19 cellular contexts compared by ENCODE assay signal in genomic region chr17:49637050-49637449, GRCh38. TPM values are rescaled to one million over a fixed set of nuclear protein-coding genes. Genes with fewer than 3 reads are reported as not detected.
DNase-seq lines count a peak whose midpoint lies in the region; ATAC-seq and TF ChIP-seq lines count a peak whose summit lies in the region.
"Had no signal": no experiment of that assay in that cellular context is flagged by ENCODE, and none has a peak within 500 bp of the region (broad histone marks: within the 10 kb centered on the region; RNA-seq: fewer than 3 reads in every experiment).

No MANE protein-coding gene starts in this region.

- H3K4me1 Mint-ChIP-seq in activated naive CD8-positive, alpha-beta T cell (ENCODE audit: low read depth): peaks cover 44% of the 10 kb centered on the region
- H3K4me1 Mint-ChIP-seq in activated naive CD8-positive, alpha-beta T cell treated with anti-CD3 and anti-CD28 coated beads for 36 hours: peaks cover 33% of the 10 kb centered on the region

- H3K9me3 ChIP-seq in PC-3 (ENCODE audit: low read length) (no peaks in the 10 kb centered on the region), stomach smooth muscle (ENCODE audit: control insufficient read depth in 2 of 2, low read length in 2 of 2) (no peaks in the 10 kb centered on the region), Karpas-422 (ENCODE audit: low read length) (no peaks in the 10 kb centered on the region)

- peaks cover 54% of the 10 kb centered on the region for H3K79me2 ChIP-seq in PC-3 (ENCODE audit: low read length)
- peaks cover 99% of the 10 kb centered on the region for H3K79me2 ChIP-seq in Karpas-422 (ENCODE audit: low read length)

- no peaks in the 10 kb centered on the region for H3K9me2 ChIP-seq in PC-3 (replicated peaks; ENCODE audit: low read length)
- H3K9me2 ChIP-seq in Karpas-422 (replicated peaks; ENCODE audit: insufficient read depth, low read length): no peaks in the 10 kb centered on the region

- no peak overlapping the region for H3K4me3 Mint-ChIP-seq in activated naive CD8-positive, alpha-beta T cell
- H3K4me3 Mint-ChIP-seq in activated naive CD8-positive, alpha-beta T cell treated with anti-CD3 and anti-CD28 coated beads for 36 hours: no peak overlapping the region
- H3K4me3 Mint-ChIP-seq: WTC11 had no signal

- H4K20me1 ChIP-seq in PC-3 (ENCODE audit: low read length): no peaks in the 10 kb centered on the region
- peaks cover 6% of the 10 kb centered on the region; the same call in 1 of the 2 replicates for H4K20me1 ChIP-seq in Karpas-422 (ENCODE audit: insufficient read depth, low read depth, low read length)

- peaks cover 5% of the 10 kb centered on the region for H3K36me3 Mint-ChIP-seq in activated naive CD8-positive, alpha-beta T cell
- H3K36me3 Mint-ChIP-seq in activated naive CD8-positive, alpha-beta T cell treated with anti-CD3 and anti-CD28 coated beads for 36 hours: peaks cover 23% of the 10 kb centered on the region

- intact Hi-C loops in PC-3 (cut with micrococcal nuclease): loop anchor here (5.0 kb wide), 2 partner anchors 40 to 65 kb away; partner anchors contain the start of gene SPOP

- ATAC-seq in PC-3 (no peak), foreskin keratinocyte (no peak)
- ATAC-seq: WTC11 had no signal

- TF ChIP-seq CTCF in PC-3 (conservative IDR thresholded peaks at IDR 0.05; ENCODE audit: low read depth, low read length): no peak
- TF ChIP-seq CTCF in foreskin keratinocyte (conservative IDR thresholded peaks at IDR 0.05): no peak

- H3F3A ChIP-seq in PC-3 (ENCODE audit: low read length, unreplicated experiment): no peaks in the 10 kb centered on the region

- H3K4me2 ChIP-seq in PC-3 (ENCODE audit: low read length) (no peak overlapping the region), Karpas-422 (ENCODE audit: low read depth, low read length, poor library complexity, severe bottlenecking) (no peak overlapping the region)

- BruUV-seq in PC-3 (replicated peaks; lab: Mats Ljungman, UMichigan): no TSS peak

- no peaks in the 10 kb centered on the region for H3K9me3 Mint-ChIP-seq in activated naive CD8-positive, alpha-beta T cell (ENCODE audit: low read depth)
- H3K9me3 Mint-ChIP-seq in activated naive CD8-positive, alpha-beta T cell treated with anti-CD3 and anti-CD28 coated beads for 36 hours: no peaks in the 10 kb centered on the region

- H3K9ac ChIP-seq in PC-3 (ENCODE audit: low read length) (no peak overlapping the region), stomach smooth muscle (ENCODE audit: low read length in 2 of 2) (peak overlapping the region in 1 of 2 donors; percentile 6), Karpas-422 (ENCODE audit: low read length) (no peak overlapping the region)

- CTCF ChIA-PET in PC-3 (lab: Charles Lee): no interaction called here

- H3K4me3 ChIP-seq in PC-3 (ENCODE audit: low read length) (no peak overlapping the region), stomach smooth muscle (ENCODE audit: low read length in 2 of 2) (peak overlapping the region in 1 of 2 donors; percentile 15), Karpas-422 (ENCODE audit: low read length) (no peak overlapping the region)

- H3K27ac ChIP-seq in PC-3 (ENCODE audit: low read length) (no peak overlapping the region), stomach smooth muscle (ENCODE audit: low read length) (peak overlapping the region; percentile 46), Karpas-422 (ENCODE audit: low read length) (no peak overlapping the region), foreskin keratinocyte (no peak overlapping the region)
- H3K27ac ChIP-seq: HL-60 had no signal

- peaks cover 8% of the 10 kb centered on the region; the same call in 1 of the 2 replicates for H3K36me3 ChIP-seq in PC-3 (ENCODE audit: low read depth, low read length)
- H3K36me3 ChIP-seq in stomach smooth muscle (ENCODE audit: control insufficient read depth in 2 of 2, insufficient read depth in 2 of 2, low read length in 2 of 2): no peaks in the 10 kb centered on the region
- peaks cover 13% of the 10 kb centered on the region; the same call in 1 of the 2 replicates for H3K36me3 ChIP-seq in Karpas-422 (ENCODE audit: insufficient read depth, low read length)

- no peaks in the 10 kb centered on the region for H3K27me3 Mint-ChIP-seq in activated naive CD8-positive, alpha-beta T cell
- H3K27me3 Mint-ChIP-seq in activated naive CD8-positive, alpha-beta T cell treated with anti-CD3 and anti-CD28 coated beads for 36 hours: no peaks in the 10 kb centered on the region

- POLR2A ChIA-PET in PC-3 (lab: Charles Lee; ENCODE audit: unreplicated experiment): interaction anchor here (0.6 to 1.1 kb wide), 3 partner anchors 10 to 425 kb away, joined by 3 to 7 read pairs (median 5); partner anchors contain the start of gene FAM117A

- H3K27ac Mint-ChIP-seq in activated naive CD8-positive, alpha-beta T cell: peak overlapping the region; percentile 28
- H3K27ac Mint-ChIP-seq in activated naive CD8-positive, alpha-beta T cell treated with anti-CD3 and anti-CD28 coated beads for 36 hours: no peak overlapping the region
- H3K27ac Mint-ChIP-seq: WTC11 had no signal

- DNase-seq in activated naive CD8-positive, alpha-beta T cell treated with anti-CD3 and anti-CD28 coated beads for 36 hours: no peak
- DNase-seq in PC-3 (peak; percentile 22), fibroblast of peridontal ligament (ENCODE audit: extremely low read depth) (peak; percentile 35), LoVo (ENCODE audit: low spot score) (no peak), Karpas-422 (no peak), foreskin keratinocyte (no peak)
- DNase-seq: ACHN; activated naive CD4-positive, alpha-beta T cell treated with anti-CD3 and anti-CD28 coated beads, Interleukin-2, amount 50 U/mL, for 16 hours; GDM1; kidney; midbrain; NCI-H1694; NCI-H510A; nucleus accumbens; SW 1271 had no signal

- H2AFZ ChIP-seq in PC-3 (ENCODE audit: low read length): no peak overlapping the region
- no peak overlapping the region for H2AFZ ChIP-seq in Karpas-422 (ENCODE audit: low read length)

- H3K4me1 ChIP-seq in PC-3 (ENCODE audit: insufficient read depth, low read length) (peaks cover 13% of the 10 kb centered on the region), stomach smooth muscle (ENCODE audit: control insufficient read depth, insufficient read depth, low read length) (peaks cover 33% of the 10 kb centered on the region), Karpas-422 (ENCODE audit: low read length) (peaks cover 23% of the 10 kb centered on the region), foreskin keratinocyte (no peaks in the 10 kb centered on the region)

- H3K27me3 ChIP-seq in PC-3 (ENCODE audit: low read length) (no peaks in the 10 kb centered on the region), stomach smooth muscle (ENCODE audit: control insufficient read depth in 1 of 2, insufficient read depth in 2 of 2, low read length in 2 of 2) (no peaks in the 10 kb centered on the region), Karpas-422 (ENCODE audit: low read length) (no peaks in the 10 kb centered on the region), foreskin keratinocyte (no peaks in the 10 kb centered on the region)

RNA-seq across cellular contexts. Expression of gene SPOP, which starts 40.8 kb away (rescaled TPM):
- 10 to 100 TPM; 56.6 to 57.7 TPM for total RNA-seq in activated naive CD8-positive, alpha-beta T cell treated with anti-CD3 and anti-CD28 coated beads for 36 hours
- total RNA-seq in PC-3 (2014; rRNA removed) (52.9 and 54.7 TPM in 2 replicates), foreskin keratinocyte (26.4 and 27.0 TPM in 2 replicates)
- total RNA-seq in Karpas-422 (2014; rRNA removed; shearing (Covaris generic); ENCODE audit: low replicate concordance): 49.0 and 63.5 TPM in 2 replicates
- polyA plus RNA-seq in foreskin keratinocyte: 13.2 and 16.4 TPM in 2 replicates

Comparison
In these comparisons a context has a peak if more than half of its experiments do, and no peak if none do; other contexts are left out.
1. DNase-seq: peak in PC-3 (single experiment) and fibroblast of peridontal ligament (single experiment); none in activated naive CD8-positive, alpha-beta T cell treated with anti-CD3 and anti-CD28 coated beads for 36 hours (single experiment), LoVo (single experiment), Karpas-422 (single experiment) and foreskin keratinocyte (0 of 2).